ENCODE assay signal across 19 cellular contexts in genomic region chr13:63024458-63024857, GRCh38.
DNase-seq lines count a peak whose midpoint lies in the region; ATAC-seq and TF ChIP-seq lines count a peak whose summit lies in the region.
"Had no signal": no experiment of that assay in that cellular context is flagged by ENCODE, and none has a peak within 500 bp of the region (broad histone marks: within the 10 kb centered on the region; RNA-seq: fewer than 3 reads in every experiment).

No MANE protein-coding gene starts in this region.

- H3K4me3 ChIP-seq in hepatocyte (no peak overlapping the region), skeletal muscle cell (ENCODE audit: low read depth, low read length) (no peak overlapping the region)
- H3K4me3 ChIP-seq in CD4-positive, alpha-beta memory T cell (ENCODE audit: low read length in 2 of 2), result no peak overlapping the region
- H3K4me3 ChIP-seq: A549; BLaER1 treated with 17β-estradiol and CSF1 and Interleukin-3, amounts not matched to agents 10 nM and 100 nM; MG63 had no signal

- H4K20me1 ChIP-seq in hepatocyte (ENCODE audit: insufficient read depth, poor library complexity, severe bottlenecking), result no peaks in the 10 kb centered on the region
- H4K20me1 ChIP-seq: BLaER1 treated with 17β-estradiol and CSF1 and Interleukin-3, amounts not matched to agents 10 nM and 100 nM had no signal

- H3K36me3 Mint-ChIP-seq in activated T-helper 17 cell treated with anti-CD3 and anti-CD28 coated beads, Interleukin-2, amount 50 U/mL, for 72 hours (ENCODE audit: low read depth), result no peaks in the 10 kb centered on the region
- H3K36me3 Mint-ChIP-seq in CD4-positive, alpha-beta memory T cell, result no peaks in the 10 kb centered on the region
- H3K36me3 Mint-ChIP-seq: CD8-positive, alpha-beta memory T cell had no signal

- peak; percentile 50 for DNase-seq in HEK293T (ENCODE audit: extremely low spot score)
- peak; percentile 13 for DNase-seq in hepatocyte (ENCODE audit: low spot score)
- DNase-seq in skeletal muscle cell (ENCODE audit: low read depth), result peak; percentile 22
- DNase-seq in CD4-positive, alpha-beta memory T cell, result no peak
- DNase-seq: CD8-positive, alpha-beta memory T cell; DMS79; Kasumi-1; MG63; NCI-H1092; NCI-H1436 treated with DMSO at 0.1 percent for 48 hours; NCI-H2029 treated with DMSO at 0.1 percent for 48 hours; NCI-H748 treated with DMSO at 0.1 percent for 48 hours; OCI-M1; SHP77 had no signal

- H3K27me3 ChIP-seq in hepatocyte, result no peaks in the 10 kb centered on the region
- H3K27me3 ChIP-seq in CD4-positive, alpha-beta memory T cell (ENCODE audit: insufficient read depth, low read length), result no peaks in the 10 kb centered on the region
- H3K27me3 ChIP-seq: BLaER1 treated with 17β-estradiol and CSF1 and Interleukin-3, amounts not matched to agents 10 nM and 100 nM; MG63 had no signal

- H3K9me3 ChIP-seq in hepatocyte (ENCODE audit: low read depth), result no peaks in the 10 kb centered on the region
- no peaks in the 10 kb centered on the region for H3K9me3 ChIP-seq in CD4-positive, alpha-beta memory T cell (ENCODE audit: control insufficient read depth in 1 of 2, low read length in 2 of 2)
- H3K9me3 ChIP-seq: A549; BLaER1 treated with 17β-estradiol and CSF1 and Interleukin-3, amounts not matched to agents 10 nM and 100 nM; MG63 had no signal

- H3K79me2 ChIP-seq in hepatocyte, result no peaks in the 10 kb centered on the region

- H3K36me3 ChIP-seq in hepatocyte (replicated peaks; ENCODE audit: insufficient read depth, low read depth), result no peaks in the 10 kb centered on the region
- no peaks in the 10 kb centered on the region for H3K36me3 ChIP-seq in CD4-positive, alpha-beta memory T cell (ENCODE audit: insufficient read depth, low read length)
- H3K36me3 ChIP-seq: BLaER1 treated with 17β-estradiol and CSF1 and Interleukin-3, amounts not matched to agents 10 nM and 100 nM; MG63 had no signal

- intact Hi-C loops in CD4-positive, alpha-beta memory T cell (cut with micrococcal nuclease), result no loop called here

- POLR2A ChIA-PET in HEK293T (lab: Yijun Ruan, JAX), result no interaction called here
- POLR2A ChIA-PET in CD4-positive, alpha-beta memory T cell (lab: Charles Lee; ENCODE audit: partially characterized antibody), result no interaction called here

- H3K27ac Mint-ChIP-seq in activated T-helper 17 cell treated with anti-CD3 and anti-CD28 coated beads, Interleukin-2, amount 50 U/mL, for 72 hours, result no peak overlapping the region
- H3K27ac Mint-ChIP-seq in CD4-positive, alpha-beta memory T cell, result no peak overlapping the region
- H3K27ac Mint-ChIP-seq: CD8-positive, alpha-beta memory T cell had no signal

- 66% methylated on average over 3 of the region's 3 CpGs for WGBS in hepatocyte (ENCODE audit: low lambda C conversion rate, missing lambda C conversion rate)

- H3K9me2 ChIP-seq in hepatocyte (replicated peaks; ENCODE audit: insufficient read depth), result no peaks in the 10 kb centered on the region

- TF ChIP-seq CTCF in hepatocyte (IDR thresholded peaks at IDR 0.05; ENCODE audit: poor library complexity), result no peak

- H3K4me3 Mint-ChIP-seq in activated T-helper 17 cell treated with anti-CD3 and anti-CD28 coated beads, Interleukin-2, amount 50 U/mL, for 72 hours, result no peak overlapping the region
- no peak overlapping the region for H3K4me3 Mint-ChIP-seq in CD4-positive, alpha-beta memory T cell
- H3K4me3 Mint-ChIP-seq: CD8-positive, alpha-beta memory T cell had no signal

- CTCF ChIA-PET in HEK293T (lab: Yijun Ruan, JAX), result interaction anchor here (0.6 to 0.7 kb wide), 2 partner anchors 1084 to 1965 kb away, joined by 3 read pairs; no protein-coding TSS in a partner anchor
- CTCF ChIA-PET in CD4-positive, alpha-beta memory T cell (lab: Charles Lee; ENCODE audit: partially characterized antibody), result no interaction called here

- no peak overlapping the region for H3K4me2 ChIP-seq in hepatocyte
- H3K4me2 ChIP-seq: A549; BLaER1 treated with 17β-estradiol and CSF1 and Interleukin-3, amounts not matched to agents 10 nM and 100 nM had no signal

- peaks cover 9% of the 10 kb centered on the region for H3K9me3 Mint-ChIP-seq in activated T-helper 17 cell treated with anti-CD3 and anti-CD28 coated beads, Interleukin-2, amount 50 U/mL, for 72 hours
- peaks cover 0 to 10% (median 7%) of the 10 kb centered on the region in 8 donors for H3K9me3 Mint-ChIP-seq in CD4-positive, alpha-beta memory T cell

- no peaks in the 10 kb centered on the region for H3K27me3 Mint-ChIP-seq in activated T-helper 17 cell treated with anti-CD3 and anti-CD28 coated beads, Interleukin-2, amount 50 U/mL, for 72 hours
- no peaks in the 10 kb centered on the region for H3K27me3 Mint-ChIP-seq in CD4-positive, alpha-beta memory T cell
- H3K27me3 Mint-ChIP-seq: CD8-positive, alpha-beta memory T cell had no signal

- H3K27ac ChIP-seq in hepatocyte, result no peak overlapping the region
- no peak overlapping the region for H3K27ac ChIP-seq in CD4-positive, alpha-beta memory T cell (ENCODE audit: low read depth, low read length)
- H3K27ac ChIP-seq: A549; BLaER1 treated with 17β-estradiol and CSF1 and Interleukin-3, amounts not matched to agents 10 nM and 100 nM had no signal

- H3K4me1 Mint-ChIP-seq in activated T-helper 17 cell treated with anti-CD3 and anti-CD28 coated beads, Interleukin-2, amount 50 U/mL, for 72 hours, result no peaks in the 10 kb centered on the region
- no peaks in the 10 kb centered on the region for H3K4me1 Mint-ChIP-seq in CD4-positive, alpha-beta memory T cell
- H3K4me1 Mint-ChIP-seq: CD8-positive, alpha-beta memory T cell had no signal

- no peak overlapping the region for H2AFZ ChIP-seq in hepatocyte

- H3K4me1 ChIP-seq in hepatocyte (ENCODE audit: insufficient read depth), result no peaks in the 10 kb centered on the region
- no peaks in the 10 kb centered on the region for H3K4me1 ChIP-seq in CD4-positive, alpha-beta memory T cell (ENCODE audit: insufficient read depth, low read length)
- H3K4me1 ChIP-seq: A549; BLaER1 treated with 17β-estradiol and CSF1 and Interleukin-3, amounts not matched to agents 10 nM and 100 nM had no signal

- peak; percentile 70; the same call in 2 of the 3 replicates for ATAC-seq in SK-N-SH treated with all-trans-retinoic acid at 6 μM for 48 hours
- ATAC-seq in activated T-helper 17 cell treated with anti-CD3 and anti-CD28 coated beads, Interleukin-2, amount 50 U/mL, for 72 hours (replicated peaks), result no peak
- no peak for ATAC-seq in GM21619 (IDR thresholded peaks at IDR 0.05; ENCODE audit: unreplicated experiment)
- ATAC-seq: A549 had no signal

TF ChIP-seq in HEK293T, 16 proteins besides CTCF, POLR2A, EP300 and RAD21:
- TF ChIP-seq FOXM1 (IDR thresholded peaks at IDR 0.05; ENCODE audit: borderline replicate concordance), result no peak
- TF ChIP-seq FOXK2 (IDR thresholded peaks at IDR 0.05), result no peak
- TF ChIP-seq TARDBP (IDR thresholded peaks at IDR 0.05), result no peak
- TF ChIP-seq ELF4 (IDR thresholded peaks at IDR 0.05), result no peak
- TF ChIP-seq L3MBTL2 (conservative IDR thresholded peaks at IDR 0.05), result no peak
- peak; percentile 69 for TF ChIP-seq PKNOX1 (IDR thresholded peaks at IDR 0.05)

TF ChIP-seq in SK-N-SH treated with all-trans-retinoic acid at 6 μM for 48 hours, 23 proteins besides CTCF, POLR2A, EP300 and RAD21 (continues in another document):
- TF ChIP-seq SNAI2 (CRISPR knock-in tag; IDR thresholded peaks at IDR 0.05) (0 out of 2 replicates have a peak, but pooled peaks have one; percentile 21), CREB5 (CRISPR knock-in tag; IDR thresholded peaks at IDR 0.05; ENCODE audit: low read depth) (no peak), CSRNP3 (CRISPR knock-in tag; IDR thresholded peaks at IDR 0.05) (0 out of 2 replicates have a peak, but pooled peaks have one; percentile 14), ISL1 (CRISPR knock-in tag; IDR thresholded peaks at IDR 0.05) (peak; percentile 92), POU6F1 (CRISPR knock-in tag; IDR thresholded peaks at IDR 0.05; ENCODE audit: borderline replicate concordance, low read depth) (no peak), TCF4 (CRISPR knock-in tag; IDR thresholded peaks at IDR 0.05; ENCODE audit: borderline replicate concordance) (peak; percentile 79; the same call in 1 of the 2 replicates), ZFP3 (CRISPR knock-in tag; IDR thresholded peaks at IDR 0.05) (no peak)

Comparison
In these comparisons a context has a peak if more than half of its experiments do, and no peak if none do; other contexts are left out.
1. DNase-seq: peak in HEK293T (single experiment), hepatocyte (single experiment) and skeletal muscle cell (single experiment); none in CD4-positive, alpha-beta memory T cell (0 of 5).